ENCODE assay signal across 13 cellular contexts in genomic region chr6:129606664-129607063, GRCh38.
A peak's percentile ranks its signal among the peaks of the same experiment; 100 is the strongest.
DNase-seq lines count a peak whose midpoint lies in the region; ATAC-seq, FAIRE-seq and TF ChIP-seq lines count a peak whose summit lies in the region.
"Had no signal": no experiment of that assay in that cellular context is flagged by ENCODE, and none has a peak within 500 bp of the region (broad histone marks: within the 10 kb centered on the region; RNA-seq: fewer than 3 reads in every experiment).

No MANE protein-coding gene starts in this region.

- no peak for FAIRE-seq in urothelium cell line (lab: Jason Lieb, UNC)
- FAIRE-seq: A204.1 had no signal

- ATAC-seq in activated CD4-positive, alpha-beta T cell treated with anti-CD3 and anti-CD28 coated beads for 36 hours = peak; percentile 96
- ATAC-seq in HG02852 (IDR thresholded peaks at IDR 0.05; ENCODE audit: unreplicated experiment) (peak; percentile 91), gastrocnemius medialis (peak; percentile 31 to 35)
- ATAC-seq: foreskin keratinocyte had no signal

- peaks cover 13 to 14% of the 10 kb centered on the region in 2 donors for H3K4me1 ChIP-seq in gastrocnemius medialis

- POLR2A ChIA-PET in activated CD4-positive, alpha-beta T cell treated with anti-CD3 and anti-CD28 coated beads for 36 hours (lab: Charles Lee) = no interaction called here

- no peak for TF ChIP-seq POLR2A in gastrocnemius medialis (IDR thresholded peaks at IDR 0.05)

- H3K27me3 ChIP-seq in gastrocnemius medialis = no peaks in the 10 kb centered on the region
- H3K27me3 ChIP-seq: foreskin keratinocyte had no signal

- in situ Hi-C loops in gastrocnemius medialis (cut with MboI; ENCODE audit: low sequenced_read_pairs in 4 of 4) = no loop called here

- CTCF ChIA-PET in activated CD4-positive, alpha-beta T cell treated with anti-CD3 and anti-CD28 coated beads for 36 hours (lab: Charles Lee) = interaction anchor here (11.5 kb wide), 1 partner anchor 122 kb away, joined by 157 read pairs; no protein-coding TSS in a partner anchor

- no peak overlapping the region for H3K27ac ChIP-seq in gastrocnemius medialis
- H3K27ac ChIP-seq: foreskin keratinocyte, left ventricle myocardium inferior had no signal

- no peak overlapping the region for H3K27ac Mint-ChIP-seq in activated CD4-positive, alpha-beta T cell treated with anti-CD3 and anti-CD28 coated beads for 36 hours
- H3K27ac Mint-ChIP-seq in activated CD4-positive, alpha-beta T cell treated with anti-CD3 and anti-CD28 coated beads, Interleukin-2, amount 10 ng/mL, durations not matched to agents 24 days and 14 days = no peak overlapping the region

- intact Hi-C loops in activated CD4-positive, alpha-beta T cell treated with anti-CD3 and anti-CD28 coated beads for 36 hours (cut with DNase I, micrococcal nuclease) = no loop called here
- intact Hi-C loops in activated CD4-positive, alpha-beta T cell treated with anti-CD3 and anti-CD28 coated beads, Interleukin-2, amount 10 ng/mL, durations not matched to agents 24 days and 14 days (cut with micrococcal nuclease) = no loop called here
- intact Hi-C loops in gastrocnemius medialis (cut with DNase I; ENCODE audit: low total_unique reads) = no loop called here

- peaks cover 17% of the 10 kb centered on the region for H3K4me1 Mint-ChIP-seq in activated CD4-positive, alpha-beta T cell treated with anti-CD3 and anti-CD28 coated beads for 36 hours
- H3K4me1 Mint-ChIP-seq in activated CD4-positive, alpha-beta T cell treated with anti-CD3 and anti-CD28 coated beads, Interleukin-2, amount 10 ng/mL, durations not matched to agents 24 days and 14 days = peaks cover 2% of the 10 kb centered on the region
- H3K4me1 Mint-ChIP-seq: central memory CD8-positive, alpha-beta T cell had no signal

- no peaks in the 10 kb centered on the region for H3K9me3 ChIP-seq in gastrocnemius medialis
- H3K9me3 ChIP-seq: left ventricle myocardium inferior had no signal

- no peaks in the 10 kb centered on the region for H3K36me3 Mint-ChIP-seq in activated CD4-positive, alpha-beta T cell treated with anti-CD3 and anti-CD28 coated beads for 36 hours (ENCODE audit: low read depth)
- peaks cover 10% of the 10 kb centered on the region for H3K36me3 Mint-ChIP-seq in activated CD4-positive, alpha-beta T cell treated with anti-CD3 and anti-CD28 coated beads, Interleukin-2, amount 10 ng/mL, durations not matched to agents 24 days and 14 days (ENCODE audit: low read depth)

- DNase-seq in activated CD4-positive, alpha-beta T cell treated with anti-CD3 and anti-CD28 coated beads for 36 hours = peak; percentile 15
- no peak for DNase-seq in activated CD4-positive, alpha-beta T cell treated with anti-CD3 and anti-CD28 coated beads, Interleukin-2, amount 10 ng/mL, durations not matched to agents 24 days and 14 days
- DNase-seq in SIG-M5 (lab: John Stamatoyannopoulos, UW) (peak; percentile 9), gastrocnemius medialis (no peak), NCI-H748 treated with DMSO at 0.1 percent for 48 hours (lab: John Stamatoyannopoulos, UW) (no peak), ecto neural progenitor cell (ENCODE audit: low spot score) (no peak), urothelium cell line (ENCODE audit: low spot score) (no peak)
- DNase-seq: DND-41, foreskin keratinocyte, left ventricle myocardium inferior had no signal

- no peak for TF ChIP-seq CTCF in gastrocnemius medialis (IDR thresholded peaks at IDR 0.05 in 4 of 5, conservative IDR thresholded peaks at IDR 0.05 in 1 of 5)

- no peaks in the 10 kb centered on the region for H3K27me3 Mint-ChIP-seq in activated CD4-positive, alpha-beta T cell treated with anti-CD3 and anti-CD28 coated beads for 36 hours
- H3K27me3 Mint-ChIP-seq in activated CD4-positive, alpha-beta T cell treated with anti-CD3 and anti-CD28 coated beads, Interleukin-2, amount 10 ng/mL, durations not matched to agents 24 days and 14 days = no peaks in the 10 kb centered on the region
- H3K27me3 Mint-ChIP-seq: central memory CD8-positive, alpha-beta T cell had no signal

- peaks cover 0 to 3% of the 10 kb centered on the region in 2 donors for H3K36me3 ChIP-seq in gastrocnemius medialis
- H3K36me3 ChIP-seq: left ventricle myocardium inferior had no signal

- H3K9me3 Mint-ChIP-seq in activated CD4-positive, alpha-beta T cell treated with anti-CD3 and anti-CD28 coated beads for 36 hours (ENCODE audit: low read depth) = no peaks in the 10 kb centered on the region
- H3K9me3 Mint-ChIP-seq in activated CD4-positive, alpha-beta T cell treated with anti-CD3 and anti-CD28 coated beads, Interleukin-2, amount 10 ng/mL, durations not matched to agents 24 days and 14 days = no peaks in the 10 kb centered on the region
- H3K9me3 Mint-ChIP-seq: central memory CD8-positive, alpha-beta T cell had no signal

- no peak overlapping the region for H3K4me3 Mint-ChIP-seq in activated CD4-positive, alpha-beta T cell treated with anti-CD3 and anti-CD28 coated beads for 36 hours
- no peak overlapping the region for H3K4me3 Mint-ChIP-seq in activated CD4-positive, alpha-beta T cell treated with anti-CD3 and anti-CD28 coated beads, Interleukin-2, amount 10 ng/mL, durations not matched to agents 24 days and 14 days
- H3K4me3 Mint-ChIP-seq: central memory CD8-positive, alpha-beta T cell had no signal

- H3K4me3 ChIP-seq in gastrocnemius medialis = no peak overlapping the region
- H3K4me3 ChIP-seq: left ventricle myocardium inferior had no signal

Comparison
In these comparisons a context has a peak if more than half of its experiments do, and no peak if none do; other contexts are left out.
1. DNase-seq: peak in activated CD4-positive, alpha-beta T cell treated with anti-CD3 and anti-CD28 coated beads for 36 hours (single experiment) and SIG-M5 (single experiment); none in activated CD4-positive, alpha-beta T cell treated with anti-CD3 and anti-CD28 coated beads, Interleukin-2, amount 10 ng/mL, durations not matched to agents 24 days and 14 days (single experiment), gastrocnemius medialis (0 of 2), NCI-H748 treated with DMSO at 0.1 percent for 48 hours (single experiment), ecto neural progenitor cell (single experiment) and urothelium cell line (single experiment).
2. ATAC-seq: peak in every context shown above with its lines; median percentile 96 in activated CD4-positive, alpha-beta T cell treated with anti-CD3 and anti-CD28 coated beads for 36 hours; 91 in HG02852; 33 in gastrocnemius medialis.